ENCODE assay signal across 15 cellular contexts in genomic region chr4:23932935-23933334, GRCh38. TPM values are rescaled to one million over a fixed set of nuclear protein-coding genes. Genes with fewer than 3 reads are reported as not detected.
A peak's percentile ranks its signal among the peaks of the same experiment; 100 is the strongest.
DNase-seq lines count a peak whose midpoint lies in the region; ATAC-seq and TF ChIP-seq lines count a peak whose summit lies in the region.
"Had no signal": no experiment of that assay in that cellular context is flagged by ENCODE, and none has a peak within 500 bp of the region (broad histone marks: within the 10 kb centered on the region; RNA-seq: fewer than 3 reads in every experiment).

No MANE protein-coding gene starts in this region.

- H3K14ac ChIP-seq in mesenchymal stem cell (ENCODE audit: low read length in 2 of 2), result no peak overlapping the region

- H3K4me2 ChIP-seq in mesenchymal stem cell (ENCODE audit: low read length, poor library complexity, severe bottlenecking), result no peak overlapping the region
- H3K4me2 ChIP-seq: BLaER1 had no signal

- TF ChIP-seq CTCF in epithelial cell of proximal tubule (conservative IDR thresholded peaks at IDR 0.05; ENCODE audit: low read depth, low read length), result peak; percentile 37

- DNase-seq in AG08395 (ENCODE audit: low spot score), result peak; percentile 18
- DNase-seq in epithelial cell of proximal tubule (ENCODE audit: low read depth), result no peak
- DNase-seq in mesenchymal stem cell, result no peak
- DNase-seq in naive thymus-derived CD4-positive, alpha-beta T cell, result no peak
- DNase-seq in activated CD4-positive, alpha-beta memory T cell treated with anti-CD3 and anti-CD28 coated beads, Interleukin-2, amount 10 ng/mL, durations not matched to agents 7 days and 5 days, result no peak
- no peak for DNase-seq in COR-L47 (lab: John Stamatoyannopoulos, UW)
- DNase-seq: naive B cell, NCI-H2227 treated with DMSO at 0.1 percent for 48 hours, SIG-M5 had no signal

- no peaks in the 10 kb centered on the region for H3K36me3 Mint-ChIP-seq in naive thymus-derived CD4-positive, alpha-beta T cell
- no peaks in the 10 kb centered on the region for H3K36me3 Mint-ChIP-seq in activated CD4-positive, alpha-beta memory T cell treated with anti-CD3 and anti-CD28 coated beads, Interleukin-2, amount 10 ng/mL, durations not matched to agents 7 days and 5 days (ENCODE audit: low read depth)
- H3K36me3 Mint-ChIP-seq: naive B cell; stimulated activated memory B cell treated with anti-CD40 and anti-IgM and Interleukin-4, amounts not matched to agents 10 μg/mL and 1 μg/mL and 100 μg/mL, for 72 hours had no signal

- H2BK15ac ChIP-seq in mesenchymal stem cell (ENCODE audit: low read depth, poor library complexity, severe bottlenecking), result no peak overlapping the region

- H3K27ac ChIP-seq in HUES64 (ENCODE audit: low read depth, low read length) (peak overlapping the region; percentile 85), mesenchymal stem cell (ENCODE audit: low read length, poor library complexity, severe bottlenecking) (no peak overlapping the region)
- no peak overlapping the region for H3K27ac ChIP-seq in naive thymus-derived CD4-positive, alpha-beta T cell (ENCODE audit: low read depth, low read length)
- H3K27ac ChIP-seq: BLaER1, coronary artery had no signal

- H4K8ac ChIP-seq in mesenchymal stem cell (ENCODE audit: low read length), result no peak overlapping the region

- peaks cover 0 to 6% (median 0%) of the 10 kb centered on the region in 11 donors for H3K9me3 Mint-ChIP-seq in naive thymus-derived CD4-positive, alpha-beta T cell
- H3K9me3 Mint-ChIP-seq in activated CD4-positive, alpha-beta memory T cell treated with anti-CD3 and anti-CD28 coated beads, Interleukin-2, amount 10 ng/mL, durations not matched to agents 7 days and 5 days, result no peaks in the 10 kb centered on the region

- no peak overlapping the region for H4K91ac ChIP-seq in mesenchymal stem cell (ENCODE audit: low read length)

- no peak for ATAC-seq in naive thymus-derived CD4-positive, alpha-beta T cell
- ATAC-seq in GM18511 (IDR thresholded peaks at IDR 0.05; ENCODE audit: unreplicated experiment), result no peak
- ATAC-seq: HCT116; stimulated activated memory B cell treated with anti-CD40 and anti-IgM and Interleukin-4, amounts not matched to agents 10 μg/mL and 1 μg/mL and 100 μg/mL, for 72 hours had no signal

- no peaks in the 10 kb centered on the region for H3K9me3 ChIP-seq in HUES64 (ENCODE audit: insufficient read depth, low read depth, low read length)
- no peaks in the 10 kb centered on the region for H3K9me3 ChIP-seq in mesenchymal stem cell (ENCODE audit: control insufficient read depth, low read length)
- no peaks in the 10 kb centered on the region for H3K9me3 ChIP-seq in naive thymus-derived CD4-positive, alpha-beta T cell (ENCODE audit: control insufficient read depth in 2 of 3, low read length in 3 of 3)
- H3K9me3 ChIP-seq: BLaER1 had no signal

- 20% methylated on average over 2 of the region's 4 CpGs for WGBS in HUES64
- WGBS in mesenchymal stem cell, result 54% methylated on average over 3 of the region's 4 CpGs

- CTCF ChIA-PET in naive thymus-derived CD4-positive, alpha-beta T cell (lab: Charles Lee), result no interaction called here
- CTCF ChIA-PET in activated CD4-positive, alpha-beta memory T cell treated with anti-CD3 and anti-CD28 coated beads, Interleukin-2, amount 10 ng/mL, durations not matched to agents 7 days and 5 days (lab: Charles Lee), result no interaction called here

- intact Hi-C loops in naive thymus-derived CD4-positive, alpha-beta T cell (cut with micrococcal nuclease), result no loop called here

- no peaks in the 10 kb centered on the region for H3K79me1 ChIP-seq in mesenchymal stem cell (replicated peaks; ENCODE audit: low read length, poor library complexity, severe bottlenecking)

- H2BK5ac ChIP-seq in mesenchymal stem cell (ENCODE audit: low read depth, low read length, poor library complexity, severe bottlenecking), result no peak overlapping the region

- H3K9ac ChIP-seq in HUES64 (ENCODE audit: low read depth, low read length) (0 out of 2 replicates have a peak overlapping the region, but pooled peaks have one; percentile 24), mesenchymal stem cell (ENCODE audit: low read length) (peak overlapping the region; percentile 51)
- H3K9ac ChIP-seq: BLaER1 had no signal

- H3K18ac ChIP-seq in mesenchymal stem cell (ENCODE audit: low read depth in 1 of 2, low read length in 2 of 2), result no peak overlapping the region

- H2BK12ac ChIP-seq in mesenchymal stem cell (ENCODE audit: low read length in 2 of 2), result peak overlapping the region in 1 of 2 experiments; percentile 14

- H3K4me3 ChIP-seq in HUES64 (ENCODE audit: low read length) (peak overlapping the region; percentile 20), epithelial cell of proximal tubule (ENCODE audit: low read depth, low read length) (no peak overlapping the region), mesenchymal stem cell (ENCODE audit: insufficient read depth in 1 of 2, low read depth in 1 of 2, low read length in 2 of 2) (peak overlapping the region in 1 of 2 experiments; percentile 50)
- H3K4me3 ChIP-seq in naive thymus-derived CD4-positive, alpha-beta T cell (ENCODE audit: low read length), result no peak overlapping the region
- H3K4me3 ChIP-seq: BLaER1, coronary artery had no signal

- no peak overlapping the region for H3K27ac Mint-ChIP-seq in naive thymus-derived CD4-positive, alpha-beta T cell
- H3K27ac Mint-ChIP-seq in activated CD4-positive, alpha-beta memory T cell treated with anti-CD3 and anti-CD28 coated beads, Interleukin-2, amount 10 ng/mL, durations not matched to agents 7 days and 5 days, result no peak overlapping the region
- H3K27ac Mint-ChIP-seq: naive B cell; stimulated activated memory B cell treated with anti-CD40 and anti-IgM and Interleukin-4, amounts not matched to agents 10 μg/mL and 1 μg/mL and 100 μg/mL, for 72 hours had no signal

- POLR2A ChIA-PET in naive thymus-derived CD4-positive, alpha-beta T cell (lab: Charles Lee), result no interaction called here
- POLR2A ChIA-PET in activated CD4-positive, alpha-beta memory T cell treated with anti-CD3 and anti-CD28 coated beads, Interleukin-2, amount 10 ng/mL, durations not matched to agents 7 days and 5 days (lab: Charles Lee), result no interaction called here

- H3K4me1 ChIP-seq in HUES64 (ENCODE audit: insufficient read depth, low read length), result peaks cover 61% of the 10 kb centered on the region
- H3K4me1 ChIP-seq in mesenchymal stem cell (ENCODE audit: control insufficient read depth, insufficient read depth, low read depth, low read length), result peaks cover 7% of the 10 kb centered on the region
- H3K4me1 ChIP-seq in naive thymus-derived CD4-positive, alpha-beta T cell (ENCODE audit: control insufficient read depth in 2 of 2, insufficient read depth in 2 of 2, low read length in 2 of 2), result no peaks in the 10 kb centered on the region
- H3K4me1 ChIP-seq: BLaER1 had no signal

- H2AFZ ChIP-seq in mesenchymal stem cell (ENCODE audit: low read depth, low read length), result no peak overlapping the region

- H3K27me3 ChIP-seq in HUES64 (ENCODE audit: insufficient read depth, low read length) (no peaks in the 10 kb centered on the region), mesenchymal stem cell (ENCODE audit: control insufficient read depth in 1 of 2, insufficient read depth in 1 of 2, low read length in 2 of 2) (no peaks in the 10 kb centered on the region)
- H3K27me3 ChIP-seq in naive thymus-derived CD4-positive, alpha-beta T cell (ENCODE audit: control insufficient read depth in 2 of 2, insufficient read depth in 2 of 2, low read length in 2 of 2), result no peaks in the 10 kb centered on the region
- H3K27me3 ChIP-seq: BLaER1 had no signal

- peaks cover 0 to 6% (median 0%) of the 10 kb centered on the region in 5 donors for H3K27me3 Mint-ChIP-seq in naive thymus-derived CD4-positive, alpha-beta T cell
- H3K27me3 Mint-ChIP-seq in activated CD4-positive, alpha-beta memory T cell treated with anti-CD3 and anti-CD28 coated beads, Interleukin-2, amount 10 ng/mL, durations not matched to agents 7 days and 5 days, result no peaks in the 10 kb centered on the region
- H3K27me3 Mint-ChIP-seq: naive B cell; stimulated activated memory B cell treated with anti-CD40 and anti-IgM and Interleukin-4, amounts not matched to agents 10 μg/mL and 1 μg/mL and 100 μg/mL, for 72 hours had no signal

- no peak overlapping the region for H2AK5ac ChIP-seq in mesenchymal stem cell (ENCODE audit: low read length, severe bottlenecking)

- H3K23ac ChIP-seq in mesenchymal stem cell (ENCODE audit: low read length in 2 of 2), result no peak overlapping the region

- H3K36me3 ChIP-seq in HUES64 (ENCODE audit: insufficient read depth, low read length) (no peaks in the 10 kb centered on the region), mesenchymal stem cell (ENCODE audit: control insufficient read depth in 1 of 2, insufficient read depth in 2 of 2, low read depth in 1 of 2, low read length in 2 of 2) (no peaks in the 10 kb centered on the region)
- no peaks in the 10 kb centered on the region for H3K36me3 ChIP-seq in naive thymus-derived CD4-positive, alpha-beta T cell (ENCODE audit: control insufficient read depth in 2 of 3, insufficient read depth in 3 of 3, low read length in 3 of 3)
- H3K36me3 ChIP-seq: BLaER1 had no signal

- H2BK120ac ChIP-seq in mesenchymal stem cell (ENCODE audit: low read depth, low read length), result no peak overlapping the region

- H3K4me3 Mint-ChIP-seq in naive thymus-derived CD4-positive, alpha-beta T cell, result no peak overlapping the region
- H3K4me3 Mint-ChIP-seq in activated CD4-positive, alpha-beta memory T cell treated with anti-CD3 and anti-CD28 coated beads, Interleukin-2, amount 10 ng/mL, durations not matched to agents 7 days and 5 days, result no peak overlapping the region
- H3K4me3 Mint-ChIP-seq: naive B cell; stimulated activated memory B cell treated with anti-CD40 and anti-IgM and Interleukin-4, amounts not matched to agents 10 μg/mL and 1 μg/mL and 100 μg/mL, for 72 hours had no signal

- H3K4me1 Mint-ChIP-seq in naive thymus-derived CD4-positive, alpha-beta T cell, result no peaks in the 10 kb centered on the region
- no peaks in the 10 kb centered on the region for H3K4me1 Mint-ChIP-seq in activated CD4-positive, alpha-beta memory T cell treated with anti-CD3 and anti-CD28 coated beads, Interleukin-2, amount 10 ng/mL, durations not matched to agents 7 days and 5 days
- H3K4me1 Mint-ChIP-seq: naive B cell; stimulated activated memory B cell treated with anti-CD40 and anti-IgM and Interleukin-4, amounts not matched to agents 10 μg/mL and 1 μg/mL and 100 μg/mL, for 72 hours had no signal

- no peak overlapping the region for H3K4ac ChIP-seq in mesenchymal stem cell (ENCODE audit: low read depth in 1 of 2, low read length in 2 of 2)

RNA-seq across cellular contexts. Expression of gene PPARGC1A, which starts 43.1 kb away (rescaled TPM):
- polyA plus RNA-seq in HUES64 (2013, experiment 1 of 2), result 0.85 TPM
- polyA plus RNA-seq in HUES64 (2013, experiment 2 of 2), result 1.1 TPM
- 0.72 and 1.4 TPM in 2 replicates for total RNA-seq in epithelial cell of proximal tubule
- polyA plus RNA-seq in mesenchymal stem cell (2013, experiment 1 of 2), result 1.0 TPM
- 1.7 TPM for polyA plus RNA-seq in mesenchymal stem cell (2013, experiment 2 of 2)
- total RNA-seq in naive thymus-derived CD4-positive, alpha-beta T cell, result not detected
- not detected for polyA plus RNA-seq in naive thymus-derived CD4-positive, alpha-beta T cell
- not detected for total RNA-seq in activated CD4-positive, alpha-beta memory T cell treated with anti-CD3 and anti-CD28 coated beads, Interleukin-2, amount 10 ng/mL, durations not matched to agents 7 days and 5 days
